ENCODE assay signal across 21 cellular contexts in the genomic region with DNA sequence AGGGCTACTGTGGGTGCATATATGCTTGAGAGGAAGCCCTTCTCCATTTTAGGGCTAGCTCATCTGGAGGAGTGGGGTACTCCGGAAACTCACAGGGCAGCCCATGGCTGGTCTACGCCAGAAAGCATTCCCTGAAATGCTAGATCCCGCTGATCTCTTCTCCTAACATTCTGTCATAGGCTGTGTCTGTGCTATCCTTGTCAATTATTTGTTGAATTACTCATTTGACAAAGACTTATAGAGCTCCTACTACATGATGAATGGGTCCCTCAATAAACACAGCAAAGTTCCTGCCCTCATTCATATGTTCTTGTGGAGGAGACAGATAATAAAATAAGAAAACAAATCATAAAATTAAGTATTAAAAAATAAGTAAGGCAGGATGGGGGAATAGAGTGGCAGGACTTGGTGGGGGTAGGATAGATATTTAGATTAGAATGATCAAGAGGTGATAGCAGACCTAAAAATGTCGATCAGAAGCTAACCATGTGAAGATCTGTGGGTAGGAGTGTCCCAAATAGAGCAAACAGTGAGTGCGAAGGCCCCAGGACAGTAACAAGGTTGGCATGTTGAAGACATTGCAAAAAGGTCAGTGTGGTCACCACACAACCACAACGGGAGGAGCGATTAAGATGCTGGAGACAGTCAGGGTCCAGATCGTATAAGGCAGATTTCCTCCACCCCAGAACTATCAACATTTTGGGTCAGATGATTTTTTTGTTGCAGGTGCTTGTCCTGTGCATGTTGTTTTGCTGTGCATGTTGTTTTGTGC. TPM values are rescaled to one million over a fixed set of nuclear protein-coding genes. Genes with fewer than 3 reads are reported as not detected.
"Had no signal": no experiment of that assay in that cellular context is flagged by ENCODE, and none has a peak within 500 bp of the region (broad histone marks: within the 10 kb centered on the region; RNA-seq: fewer than 3 reads in every experiment).

No MANE protein-coding gene starts in this region.

- ATAC-seq: lower lobe of right lung; stimulated activated naive CD8-positive, alpha-beta T cell treated with anti-CD3 and anti-CD28 coated beads, Interleukin-15, Interleukin-2, amounts not matched to agents 100 U/mL and 50 U/mL, for 24 hours; T-helper 17 cell had no signal

- H3K4me3 Mint-ChIP-seq: activated naive CD8-positive, alpha-beta T cell; activated T-helper 1 cell treated with anti-CD3 and anti-CD28 coated beads, Interleukin-12 subunit alpha, Interleukin-12 subunit beta, Interleukin-2, Interleukin-4 antibody, amounts not matched to agents 30 ng/mL and 10 ng/mL and 1 ng/mL, durations not matched to agents 14 hours and 24 hours and 36 hours; dendritic cell treated with granulocyte-macrophage colony-stimulating factor and Interleukin-4, amounts not matched to agents 40 ng/mL and 50 ng/mL, for 4 days; nephron; T-helper 17 cell had no signal

- FAIRE-seq: endothelial cell of umbilical vein, islet of Langerhans had no signal

- H3K4me3 ChIP-seq: esophagus muscularis mucosa, hepatocyte, lower lobe of right lung, transverse colon had no signal

- DNase-seq: activated CD4-positive, alpha-beta T cell treated with anti-CD3 and anti-CD28 coated beads, Interleukin-2, amount 50 U/mL, for 48 hours; activated gamma-delta T cell treated with Interleukin-2 at 50 U/mL for 16 hours; activated T-cell treated with anti-CD3 and anti-CD28 coated beads for 4 hours; effector memory CD4-positive, alpha-beta T cell; foreskin fibroblast; left colon; lower lobe of right lung; retina; stimulated activated naive CD8-positive, alpha-beta T cell treated with anti-CD3 and anti-CD28 coated beads, Interleukin-15, Interleukin-2, amounts not matched to agents 100 U/mL and 50 U/mL, for 24 hours; substantia nigra; T-helper 17 cell; transverse colon; WERI-Rb-1 had no signal

- H3K27ac ChIP-seq: lower lobe of right lung, transverse colon, WERI-Rb-1 had no signal

- H3K9me3 ChIP-seq: esophagus muscularis mucosa, lower lobe of right lung, transverse colon had no signal

- H3K27ac Mint-ChIP-seq: activated naive CD8-positive, alpha-beta T cell; activated T-helper 1 cell treated with anti-CD3 and anti-CD28 coated beads, Interleukin-12 subunit alpha, Interleukin-12 subunit beta, Interleukin-2, Interleukin-4 antibody, amounts not matched to agents 30 ng/mL and 10 ng/mL and 1 ng/mL, durations not matched to agents 14 hours and 24 hours and 36 hours; dendritic cell treated with granulocyte-macrophage colony-stimulating factor and Interleukin-4, amounts not matched to agents 40 ng/mL and 50 ng/mL, for 4 days; T-helper 17 cell had no signal

- H3K36me3 Mint-ChIP-seq: activated naive CD8-positive, alpha-beta T cell had no signal

- H3K27me3 ChIP-seq: esophagus muscularis mucosa, hepatocyte, transverse colon had no signal

- H3K36me3 ChIP-seq: esophagus muscularis mucosa, lower lobe of right lung, transverse colon, WERI-Rb-1 had no signal

- H3K4me1 ChIP-seq: lower lobe of right lung had no signal

- H3K9me3 Mint-ChIP-seq: activated T-helper 1 cell treated with anti-CD3 and anti-CD28 coated beads, Interleukin-12 subunit alpha, Interleukin-12 subunit beta, Interleukin-2, Interleukin-4 antibody, amounts not matched to agents 30 ng/mL and 10 ng/mL and 1 ng/mL, durations not matched to agents 14 hours and 24 hours and 36 hours; dendritic cell treated with granulocyte-macrophage colony-stimulating factor and Interleukin-4, amounts not matched to agents 40 ng/mL and 50 ng/mL, for 4 days; nephron had no signal

RNA-seq across cellular contexts. Expression of gene NGF, which starts 13.2 kb away (rescaled TPM):
- total RNA-seq: activated T-helper 1 cell treated with anti-CD3 and anti-CD28 coated beads, Interleukin-12 subunit alpha, Interleukin-12 subunit beta, Interleukin-2, Interleukin-4 antibody, amounts not matched to agents 30 ng/mL and 10 ng/mL and 1 ng/mL, durations not matched to agents 14 hours and 24 hours and 36 hours; endothelial cell of umbilical vein; T-helper 17 cell had no signal
